1 cellular context compared by ENCODE assay signal in genomic region chr1:200780545-200781444, GRCh38.
A peak's percentile ranks its signal among the peaks of the same experiment; 100 is the strongest.
TF ChIP-seq lines count a peak whose summit lies in the region.

No MANE protein-coding gene starts in this region.

TF ChIP-seq in GM12878, 131 proteins besides CTCF, POLR2A, EP300 and RAD21:
- no peak for TF ChIP-seq MYB (IDR thresholded peaks at IDR 0.05; ENCODE audit: borderline replicate concordance, low read depth, low read length)
- no peak for TF ChIP-seq SRF (IDR thresholded peaks at IDR 0.05; ENCODE audit: low read depth in 2 of 2, low read length in 2 of 2)
- TF ChIP-seq PBX3 (IDR thresholded peaks at IDR 0.05; ENCODE audit: insufficient replicate concordance, low read depth, low read length) = no peak
- peak; percentile 32; the same call in 1 of the 2 replicates for TF ChIP-seq FOXM1 (IDR thresholded peaks at IDR 0.05; ENCODE audit: low read depth, low read length)
- TF ChIP-seq HCFC1 (IDR thresholded peaks at IDR 0.05; ENCODE audit: low read length) = no peak
- TF ChIP-seq ATF2 (IDR thresholded peaks at IDR 0.05; ENCODE audit: low read length) = 0 out of 2 replicates have a peak, but pooled peaks have one; percentile 24
- peak; percentile 51; the same call in 1 of the 2 replicates for TF ChIP-seq ATF7 (IDR thresholded peaks at IDR 0.05; ENCODE audit: low read depth)
- TF ChIP-seq RELA (IDR thresholded peaks at IDR 0.05; ENCODE audit: borderline replicate concordance, partially characterized antibody) = peak; percentile 16
- no peak for TF ChIP-seq SIX5 (IDR thresholded peaks at IDR 0.05; ENCODE audit: low read depth, low read length, severe bottlenecking)
- TF ChIP-seq IKZF2 (IDR thresholded peaks at IDR 0.05) = peak; percentile 63; a peak in 3 of 4 replicates
- TF ChIP-seq GATAD2B (conservative IDR thresholded peaks at IDR 0.05; ENCODE audit: low read depth) = 0 out of 2 replicates have a peak, but pooled peaks have one; percentile 18
- no peak for TF ChIP-seq STAT3 (IDR thresholded peaks at IDR 0.05; ENCODE audit: low read depth, low read length)
- no peak for TF ChIP-seq HDGF (IDR thresholded peaks at IDR 0.05)
- no peak for TF ChIP-seq PKNOX1 (IDR thresholded peaks at IDR 0.05)
- TF ChIP-seq DPF2 (IDR thresholded peaks at IDR 0.05) = peak; percentile 46; the same call in 1 of the 2 replicates
- TF ChIP-seq NFYA (IDR thresholded peaks at IDR 0.05; ENCODE audit: borderline replicate concordance, low read depth, low read length) = no peak
- TF ChIP-seq ZBED1 (IDR thresholded peaks at IDR 0.05; ENCODE audit: borderline replicate concordance) = no peak
- peak; percentile 30; the same call in 1 of the 2 replicates for TF ChIP-seq SPI1 (IDR thresholded peaks at IDR 0.05; ENCODE audit: borderline replicate concordance, insufficient read depth, low read depth, low read length)
- TF ChIP-seq NBN (IDR thresholded peaks at IDR 0.05) = peak; percentile 57; the same call in 1 of the 2 replicates
- TF ChIP-seq RUNX3 (IDR thresholded peaks at IDR 0.05; ENCODE audit: low read length) = peak; percentile 46; the same call in 1 of the 2 replicates
- TF ChIP-seq SKIL (IDR thresholded peaks at IDR 0.05; ENCODE audit: low read depth, poor library complexity, severe bottlenecking) = peak; percentile 62
- peak; percentile 33; the same call in 1 of the 2 replicates for TF ChIP-seq NKRF (conservative IDR thresholded peaks at IDR 0.05)
- peak; percentile 42; the same call in 1 of the 2 replicates for TF ChIP-seq ZNF384 (IDR thresholded peaks at IDR 0.05; ENCODE audit: borderline replicate concordance, low read depth, low read length)
- TF ChIP-seq RELB (IDR thresholded peaks at IDR 0.05; ENCODE audit: low read depth) = peak; percentile 68; the same call in 1 of the 2 replicates
- 0 out of 2 replicates have a peak, but pooled peaks have one; percentile 32 for TF ChIP-seq MTA3 (IDR thresholded peaks at IDR 0.05; ENCODE audit: borderline replicate concordance, low read length)
- peak; percentile 40; the same call in 1 of the 2 replicates for TF ChIP-seq MTA2 (IDR thresholded peaks at IDR 0.05; ENCODE audit: low read depth)
- 0 out of 2 replicates have a peak, but pooled peaks have one; percentile 37 for TF ChIP-seq NFIC (IDR thresholded peaks at IDR 0.05; ENCODE audit: low read depth, low read length)
- peak; percentile 52; the same call in 1 of the 2 replicates for TF ChIP-seq MXI1 (IDR thresholded peaks at IDR 0.05; ENCODE audit: low read depth, low read length)
